ENCODE assay signal across 9 cellular contexts in the genomic region with DNA sequence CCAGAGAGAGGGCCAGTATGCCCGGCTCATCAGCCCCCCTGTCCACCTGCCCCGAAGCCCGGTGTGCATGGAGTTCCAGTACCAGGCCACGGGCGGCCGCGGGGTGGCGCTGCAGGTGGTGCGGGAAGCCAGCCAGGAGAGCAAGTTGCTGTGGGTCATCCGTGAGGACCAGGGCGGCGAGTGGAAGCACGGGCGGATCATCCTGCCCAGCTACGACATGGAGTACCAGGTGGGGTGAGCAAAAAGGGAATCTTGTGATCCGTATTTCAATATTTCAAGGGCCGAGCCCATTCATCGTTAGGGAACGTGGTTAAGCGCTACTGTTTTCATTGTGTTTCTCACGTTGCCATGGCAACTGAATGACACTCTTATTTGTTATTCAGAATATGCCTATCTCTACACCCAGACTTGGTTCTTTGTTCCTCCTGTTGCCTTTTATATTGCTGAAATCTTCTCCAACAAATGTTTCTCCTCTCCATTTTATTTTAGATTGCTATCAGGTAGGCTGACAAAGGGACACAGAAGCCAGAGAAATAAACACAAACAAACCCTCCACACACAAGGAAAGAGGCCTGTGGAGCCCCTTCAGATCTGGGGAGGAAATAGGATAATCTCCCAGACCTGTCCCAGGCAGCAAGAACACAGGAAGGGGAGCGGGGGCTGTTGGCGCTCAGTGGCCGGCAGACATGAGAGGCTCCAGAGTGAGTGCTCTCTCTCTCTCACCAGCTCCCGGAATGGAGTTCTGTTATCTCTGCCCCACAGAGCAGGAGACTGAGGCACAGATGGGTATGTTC.
DNase-seq lines count a peak whose midpoint lies in the region; ATAC-seq and FAIRE-seq lines count a peak whose summit lies in the region.
"Had no signal": no experiment of that assay in that cellular context is flagged by ENCODE, and none has a peak within 500 bp of the region (broad histone marks: within the 10 kb centered on the region; RNA-seq: fewer than 3 reads in every experiment).

No MANE protein-coding gene starts in this region.

- DNase-seq in activated naive CD4-positive, alpha-beta T cell treated with Interleukin-2 at 50 U/mL for 16 hours: peak; percentile 6
- DNase-seq in activated naive CD4-positive, alpha-beta T cell (lab: John Stamatoyannopoulos, UW): no peak
- DNase-seq in RCC 7860 (ENCODE audit: low spot score) (peak; percentile 20), memory B cell (ENCODE audit: low spot score in 2 of 2) (peak in 1 of 2 donors; percentile 17), urothelium cell line (ENCODE audit: low spot score) (peak; percentile 81)
- no peak for DNase-seq in activated effector memory CD4-positive, alpha-beta T cell treated with anti-CD3 and anti-CD28 coated beads, Interleukin-2, amount 50 U/mL, for 16 hours
- DNase-seq in NK-92 treated with Interleukin-12 subunit alpha and Interleukin-12 subunit beta, amount 100 ng/mL, for 24 hours (lab: John Stamatoyannopoulos, UW): no peak
- DNase-seq: activated T-cell treated with anti-CD3 and anti-CD28 coated beads, Interleukin-2, amount 50 U/mL, for 4 hours had no signal

- no peaks in the 10 kb centered on the region for H3K36me3 ChIP-seq in endocrine pancreas (ENCODE audit: control insufficient read depth, insufficient read depth, low read length)

- H3K27me3 Mint-ChIP-seq in memory B cell: peaks cover 12% of the 10 kb centered on the region

- H3K36me3 Mint-ChIP-seq in memory B cell: no peaks in the 10 kb centered on the region

- FAIRE-seq in RCC 7860 (lab: Jason Lieb, UNC) (no peak), urothelium cell line (lab: Jason Lieb, UNC) (peak; percentile 48)

- H3K27me3 ChIP-seq in endocrine pancreas (ENCODE audit: control insufficient read depth, insufficient read depth, low read length): no peaks in the 10 kb centered on the region

- peak overlapping the region; percentile 64 for H3K27ac Mint-ChIP-seq in memory B cell

- peaks cover 8% of the 10 kb centered on the region for H3K4me1 ChIP-seq in endocrine pancreas (ENCODE audit: control insufficient read depth, insufficient read depth, low read length)

- no peak overlapping the region for H3K9ac ChIP-seq in endocrine pancreas (ENCODE audit: control insufficient read depth, insufficient read depth, low read length)

- H3K4me1 Mint-ChIP-seq in memory B cell: peaks cover 7% of the 10 kb centered on the region

- no peak overlapping the region for H3K4me3 Mint-ChIP-seq in memory B cell
- H3K4me3 Mint-ChIP-seq: activated T-cell treated with anti-CD3 and anti-CD28 coated beads, Interleukin-2, amount 50 U/mL, for 4 hours had no signal

- H3K9me3 Mint-ChIP-seq in memory B cell: no peaks in the 10 kb centered on the region
- H3K9me3 Mint-ChIP-seq: activated T-cell treated with anti-CD3 and anti-CD28 coated beads, Interleukin-2, amount 50 U/mL, for 4 hours had no signal

- H3K9me3 ChIP-seq in endocrine pancreas (ENCODE audit: control insufficient read depth, low read length): no peaks in the 10 kb centered on the region

- peak; percentile 73 for ATAC-seq in memory B cell (ENCODE audit: low read depth)

- H3K4me3 ChIP-seq in endocrine pancreas (ENCODE audit: control insufficient read depth, insufficient read depth, low read length): peak overlapping the region; percentile 41

Comparison
In these comparisons a context has a peak if more than half of its experiments do, and no peak if none do; other contexts are left out.
1. DNase-seq: peak in activated naive CD4-positive, alpha-beta T cell treated with Interleukin-2 at 50 U/mL for 16 hours (single experiment), RCC 7860 (single experiment) and urothelium cell line (single experiment); none in activated naive CD4-positive, alpha-beta T cell (0 of 4), activated effector memory CD4-positive, alpha-beta T cell treated with anti-CD3 and anti-CD28 coated beads, Interleukin-2, amount 50 U/mL, for 16 hours (single experiment) and NK-92 treated with Interleukin-12 subunit alpha and Interleukin-12 subunit beta, amount 100 ng/mL, for 24 hours (single experiment).